In genomic region chr11:63938481-63939350, GRCh38 we compare ENCODE assay signal across 8 cellular contexts. TPM values are rescaled to one million over a fixed set of nuclear protein-coding genes. Genes with fewer than 3 reads are reported as not detected.
A peak's percentile ranks its signal among the peaks of the same experiment; 100 is the strongest.
DNase-seq lines count a peak whose midpoint lies in the region; ATAC-seq and TF ChIP-seq lines count a peak whose summit lies in the region.

NAA40 (plus strand) TSS chr11:63939002; CDS start chr11:63939097, 95 bp downstream.

- intact Hi-C loops in sigmoid colon (cut with DNase I): loop anchor here (1.0 to 2.0 kb wide), 2 partner anchors 20 to 170 kb away; partner anchors contain the start of gene ZFTA

- H3K4me3 ChIP-seq in astrocyte of the spinal cord (ENCODE audit: low read depth, low read length): peak within 1 kb of the TSS; percentile 78
- H3K4me3 ChIP-seq in sigmoid colon: peak within 1 kb of the TSS; percentile 51 to 83 (median 68)

- in situ Hi-C loops in astrocyte of the spinal cord (cut with HindIII; ENCODE audit: low sequenced_read_pairs): no loop called here

- H3K9me3 ChIP-seq in sigmoid colon: no peaks in the 10 kb centered on the region

- no peaks in the 10 kb centered on the region for H3K27me3 ChIP-seq in sigmoid colon

- no peak for TF ChIP-seq POLR2A in sigmoid colon (IDR thresholded peaks at IDR 0.05)

- no peak for TF ChIP-seq EP300 in sigmoid colon (IDR thresholded peaks at IDR 0.05)

- peak; percentile 77 for DNase-seq in NCI-H2081 treated with DMSO at 0.1 percent for 48 hours (lab: John Stamatoyannopoulos, UW)
- DNase-seq in T1000 (lab: John Stamatoyannopoulos, UW): peak; percentile 96
- DNase-seq in astrocyte of the spinal cord (ENCODE audit: low read depth, low spot score): peak; percentile 96
- peak in 50 of 51 donors; percentile 17 to 91 (median 84) for DNase-seq in hypothalamus (lab: John Stamatoyannopoulos, UW)
- peak; percentile 92 for DNase-seq in sigmoid colon

- H3K36me3 ChIP-seq in sigmoid colon: no peaks in the 10 kb centered on the region

- TF ChIP-seq CTCF in 22Rv1 (IDR thresholded peaks at IDR 0.05): no peak
- TF ChIP-seq CTCF in astrocyte of the spinal cord (IDR thresholded peaks at IDR 0.05; ENCODE audit: low read depth, low read length): no peak
- no peak for TF ChIP-seq CTCF in sigmoid colon (IDR thresholded peaks at IDR 0.05)

- 0% methylated on average over 85 to 86 of the region's 86 CpGs for WGBS in sigmoid colon, 2 donors

- ATAC-seq in GM18519 (IDR thresholded peaks at IDR 0.05; ENCODE audit: low FRiP score, unreplicated experiment) (peak; percentile 81), HG03045 (IDR thresholded peaks at IDR 0.05; ENCODE audit: unreplicated experiment) (peak; percentile 90)

- H3K4me1 ChIP-seq in sigmoid colon: peaks cover 0 to 24% (median 14%) of the 10 kb centered on the region in 4 donors

- H3K27ac ChIP-seq in 22Rv1 (peak within 1 kb of the TSS; percentile 91), sigmoid colon (peak within 1 kb of the TSS; percentile 67 to 76 (median 74))

RNA-seq across cellular contexts. Expression of gene NAA40, which starts in this region (rescaled TPM):
- 10 to 100 TPM in 1 of 4 donors, 1 to 10 TPM in 3; 5.4 to 18.0 (median 6.8) TPM for total RNA-seq in sigmoid colon
- polyA plus RNA-seq in sigmoid colon: 10 to 100 TPM in 2 of 3 donors, 1 to 10 TPM in 1; 7.2 to 22.9 (median 11.1) TPM

Comparison
In these comparisons a context has a peak if more than half of its experiments do, and no peak if none do; other contexts are left out.
1. Peak in every context shown above with its lines: DNase-seq, ATAC-seq, H3K4me3 ChIP-seq and H3K27ac ChIP-seq.